ENCODE assay signal across 17 cellular contexts in genomic region chr17:62426214-62426613, GRCh38. TPM values are rescaled to one million over a fixed set of nuclear protein-coding genes. Genes with fewer than 3 reads are reported as not detected.
"Had no signal": no experiment of that assay in that cellular context is flagged by ENCODE, and none has a peak within 500 bp of the region (broad histone marks: within the 10 kb centered on the region; RNA-seq: fewer than 3 reads in every experiment).

No MANE protein-coding gene starts in this region.

RNA-seq across cellular contexts. Expression of gene EFCAB3, which starts 45.9 kb away (rescaled TPM):
- total RNA-seq: activated naive CD4-positive, alpha-beta T cell treated with anti-CD3 and anti-CD28 coated beads for 36 hours; activated naive CD4-positive, alpha-beta T cell treated with anti-CD3 and anti-CD28 coated beads, Interleukin-2, amount 50 U/mL, for 72 hours; activated naive CD8-positive, alpha-beta T cell treated with anti-CD3 and anti-CD28 coated beads for 36 hours; activated naive CD8-positive, alpha-beta T cell treated with anti-CD3 and anti-CD28 coated beads, Interleukin-2, amount 10 ng/mL, durations not matched to agents 7 days and 5 days; activated T-cell treated with anti-CD3 and anti-CD28 coated beads, Interleukin-2, amount 50 U/mL, for 72 hours; adrenal gland; aorta; ascending aorta; astrocyte; body of pancreas; breast epithelium; bronchial epithelial cell; cardiac muscle cell; cardiac septum; cerebellum; chondrocyte had no signal
- polyA plus RNA-seq: adipose tissue, adrenal gland, aorta, cardiac muscle cell had no signal
